ENCODE assay signal across 7 cellular contexts in the genomic region with DNA sequence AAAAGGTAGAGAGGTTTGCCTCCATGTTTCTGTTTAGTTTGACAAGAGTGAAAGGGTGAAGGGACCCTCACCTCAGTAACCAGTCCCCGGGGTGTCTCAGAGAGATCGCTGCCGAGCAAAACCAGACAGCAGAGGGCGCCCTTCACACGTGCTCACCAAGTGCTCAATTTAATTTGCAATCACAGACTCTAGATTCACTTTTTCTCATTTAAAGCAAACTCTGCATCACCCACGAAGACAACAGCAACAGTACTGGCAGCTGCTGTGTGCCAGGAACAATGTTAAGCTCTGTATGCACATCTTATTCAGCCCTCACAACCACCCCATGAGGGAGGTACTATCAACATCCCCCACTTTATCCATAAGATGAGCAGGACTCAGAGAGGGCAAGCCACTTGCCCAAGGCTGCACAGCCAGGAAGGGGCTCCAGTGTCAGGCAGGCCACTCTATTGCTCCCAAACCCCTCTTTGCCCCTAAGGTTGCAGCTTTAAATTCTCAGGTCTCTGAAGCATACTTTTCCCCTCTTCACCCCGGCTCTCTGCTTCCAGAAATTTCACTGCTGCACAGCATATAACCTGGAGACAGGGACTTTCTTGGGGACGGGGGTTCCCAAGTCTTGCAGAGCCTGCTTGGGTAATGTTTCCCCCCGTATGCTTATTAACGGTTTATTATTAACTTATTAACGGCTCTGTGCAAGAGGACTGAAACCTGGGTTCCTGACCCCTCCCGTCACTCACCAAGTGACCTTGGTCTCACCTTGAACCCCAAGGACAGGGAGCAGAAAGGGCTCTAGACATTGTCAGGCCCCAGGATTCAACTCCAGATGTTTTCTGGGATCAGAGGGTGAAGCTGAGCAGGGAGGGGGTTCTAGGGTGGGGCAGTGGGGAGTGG.
DNase-seq lines count a peak whose midpoint lies in the region; ATAC-seq and TF ChIP-seq lines count a peak whose summit lies in the region.

No MANE protein-coding gene starts in this region.

- H3K9me3 ChIP-seq in spleen = no peaks in the 10 kb centered on the region

- peaks cover 0 to 45% (median 7%) of the 10 kb centered on the region in 7 donors for H3K27me3 ChIP-seq in spleen (replicated peaks in 1 of 7)

- H3K4me3 ChIP-seq in GM12875 (ENCODE audit: low read depth, low read length) = no peak overlapping the region
- H3K4me3 ChIP-seq in spleen = no peak overlapping the region

- TF ChIP-seq CTCF in GM12875 (IDR thresholded peaks at IDR 0.05; ENCODE audit: borderline replicate concordance, insufficient read depth, low read depth, low read length) = peak; percentile 82
- peak; percentile 59 to 89 (median 82) for TF ChIP-seq CTCF in spleen (IDR thresholded peaks at IDR 0.05 in 8 of 11, conservative IDR thresholded peaks at IDR 0.05 in 3 of 11)

- DNase-seq in NCI-H146 treated with DMSO at 0.1 percent for 48 hours (lab: John Stamatoyannopoulos, UW; ENCODE audit: unreplicated experiment) (peak; percentile 4), T-helper 9 cell (peak; percentile 78), astrocyte of the hippocampus (ENCODE audit: low read depth, low spot score) (peak; percentile 85), hippocampal formation (lab: John Stamatoyannopoulos, UW) (peak; percentile 53 to 65), spleen (peak; percentile 88)

- WGBS in spleen, 5 donors = 30 to 42% (median 34%) methylated on average over 12 of the region's 12 CpGs

- H3K36me3 ChIP-seq in spleen = no peaks in the 10 kb centered on the region

- no peak overlapping the region for H3K27ac ChIP-seq in spleen

- TF ChIP-seq POLR2A in spleen (IDR thresholded peaks at IDR 0.05) = no peak

- peaks cover 0 to 19% (median 5%) of the 10 kb centered on the region in 6 donors for H3K4me1 ChIP-seq in spleen

- no peak for ATAC-seq in HG02970 (IDR thresholded peaks at IDR 0.05; ENCODE audit: low FRiP score, unreplicated experiment)

- intact Hi-C loops in spleen (cut with DNase I; ENCODE audit: low total_unique reads) = loop anchor here (2.0 kb wide), 1 partner anchor 105 kb away; no protein-coding TSS in a partner anchor

Comparison
In these comparisons a context has a peak if more than half of its experiments do, and no peak if none do; other contexts are left out.
1. DNase-seq: peak in every context shown above with its lines; median percentile 88 in spleen; 85 in astrocyte of the hippocampus; 78 in T-helper 9 cell; 59 in hippocampal formation; 4 in NCI-H146 treated with DMSO at 0.1 percent for 48 hours.